ENCODE assay signal across 20 cellular contexts in the genomic region with DNA sequence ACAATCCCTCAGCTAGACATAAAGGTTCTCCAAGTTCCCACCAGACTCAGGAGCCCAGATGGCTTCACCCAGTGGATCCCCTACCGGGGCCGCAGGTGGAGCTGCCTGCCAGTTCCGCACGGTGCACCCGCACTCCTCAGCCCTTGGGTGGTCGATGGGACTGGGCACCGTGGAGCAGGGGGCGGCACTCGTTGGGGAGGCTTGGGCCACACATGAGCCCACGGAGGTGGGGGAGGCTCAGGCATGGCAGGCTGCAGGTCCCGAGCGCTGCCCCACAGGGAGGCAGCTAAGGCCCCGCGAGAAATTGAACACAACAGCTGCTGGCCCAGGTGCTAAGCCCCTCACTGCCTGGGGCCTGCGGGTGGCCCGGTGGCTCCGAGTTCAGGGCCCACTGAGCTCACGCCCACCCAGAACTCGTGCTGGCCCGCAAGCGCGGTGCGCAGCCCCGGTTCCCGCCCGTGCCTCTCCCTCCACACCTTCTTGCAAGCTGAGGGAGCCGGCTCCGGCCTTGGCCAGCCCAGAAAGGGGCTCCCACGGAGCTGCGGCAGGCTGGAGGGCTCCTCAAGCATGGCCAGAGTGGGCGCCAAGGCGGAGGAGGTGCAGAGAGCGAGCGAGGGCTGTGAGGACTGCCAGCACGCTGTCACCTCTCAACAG. TPM values are rescaled to one million over a fixed set of nuclear protein-coding genes. Genes with fewer than 3 reads are reported as not detected.
"Had no signal": no experiment of that assay in that cellular context is flagged by ENCODE, and none has a peak within 500 bp of the region (broad histone marks: within the 10 kb centered on the region; RNA-seq: fewer than 3 reads in every experiment).

No MANE protein-coding gene starts in this region.

RNA-seq across cellular contexts. Expression of a gene that starts 7.4 kb away (rescaled TPM):
- total RNA-seq: activated naive CD4-positive, alpha-beta T cell treated with anti-CD3 and anti-CD28 coated beads for 36 hours; activated naive CD4-positive, alpha-beta T cell treated with anti-CD3 and anti-CD28 coated beads, Interleukin-2, amount 50 U/mL, for 72 hours; activated naive CD8-positive, alpha-beta T cell treated with anti-CD3 and anti-CD28 coated beads for 36 hours; activated naive CD8-positive, alpha-beta T cell treated with anti-CD3 and anti-CD28 coated beads, Interleukin-2, amount 10 ng/mL, durations not matched to agents 7 days and 5 days; activated T-cell treated with anti-CD3 and anti-CD28 coated beads, Interleukin-2, amount 50 U/mL, for 4 hours; activated T-cell treated with anti-CD3 and anti-CD28 coated beads, Interleukin-2, amount 50 U/mL, for 72 hours; activated T-helper 1 cell treated with anti-CD3 and anti-CD28 coated beads, Interleukin-12 subunit alpha, Interleukin-12 subunit beta, Interleukin-2, Interleukin-4 antibody, amounts not matched to agents 30 ng/mL and 10 ng/mL and 1 ng/mL, durations not matched to agents 14 hours and 24 hours and 36 hours; activated T-helper 17 cell treated with anti-CD3 and anti-CD28 coated beads, Interleukin-2, amount 50 U/mL, for 72 hours; activated T-helper 2 cell treated with anti-CD3 and anti-CD28 coated beads, Interferon-gamma antibody, Interleukin-2, Interleukin-4, amounts not matched to agents 10 μg/mL and 5 μg/mL and 100 μg/mL, durations not matched to agents 14 hours and 24 hours and 36 hours; adrenal gland; ascending aorta; astrocyte; body of pancreas; breast epithelium; bronchial epithelial cell; cardiac muscle cell; cardiac septum; cerebellum had no signal
- polyA plus RNA-seq: adipose tissue, aorta, cardiac muscle cell had no signal
